ENCODE assay signal across 3 cellular contexts in genomic region chr10:71641986-71642385, GRCh38.
"Had no signal": no experiment of that assay in that cellular context is flagged by ENCODE, and none has a peak within 500 bp of the region (broad histone marks: within the 10 kb centered on the region; RNA-seq: fewer than 3 reads in every experiment).

No MANE protein-coding gene starts in this region.

- H3K4me3 ChIP-seq: GM12878 had no signal

- DNase-seq: GDM1, GF-D8 had no signal

- ATAC-seq: GM12878 had no signal
